In the genomic region with DNA sequence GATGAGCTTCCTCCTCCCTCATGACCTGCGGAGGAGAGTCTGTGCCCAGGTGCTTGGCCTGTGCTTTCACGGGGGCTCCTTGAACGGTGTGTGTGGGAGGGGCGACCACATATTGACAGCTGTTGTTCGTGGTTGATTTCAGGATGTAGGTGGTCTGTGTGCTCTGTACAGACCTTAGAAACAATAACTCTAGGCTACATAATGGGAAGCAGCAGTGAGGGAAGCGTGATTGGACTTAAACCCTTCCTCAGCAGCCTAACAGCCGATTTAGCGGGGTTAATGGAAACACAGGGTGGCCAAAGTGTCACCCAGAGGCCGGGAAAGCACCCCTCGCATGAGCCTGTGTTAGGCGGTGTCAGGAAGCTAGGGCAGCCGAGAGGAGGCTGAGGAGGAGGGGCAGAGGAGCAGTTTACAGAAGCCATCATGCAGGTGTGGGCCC, we compare ENCODE assay signal across 1 cellular context.
TF ChIP-seq lines count a peak whose summit lies in the region.

No MANE protein-coding gene starts in this region.

TF ChIP-seq in GM12878, 131 proteins besides CTCF, POLR2A, EP300 and RAD21 (continued from another document):
- TF ChIP-seq NFXL1 (IDR thresholded peaks at IDR 0.05; ENCODE audit: borderline replicate concordance) (no peak), ZNF274 (IDR thresholded peaks at IDR 0.05; ENCODE audit: insufficient read depth, insufficient read length) (no peak), ZNF622 (IDR thresholded peaks at IDR 0.05) (no peak), GATAD2B (conservative IDR thresholded peaks at IDR 0.05; ENCODE audit: low read depth) (no peak), NFIC (IDR thresholded peaks at IDR 0.05; ENCODE audit: low read depth, low read length) (no peak), BHLHE40 (IDR thresholded peaks at IDR 0.05; ENCODE audit: borderline replicate concordance in 1 of 2, low read depth in 2 of 2, low read length in 1 of 2) (0 out of 4 replicates have a peak, but pooled peaks of 1 of the 2 experiments have one; percentile 19), RB1 (IDR thresholded peaks at IDR 0.05; ENCODE audit: borderline replicate concordance) (no peak), KDM1A (IDR thresholded peaks at IDR 0.05; ENCODE audit: borderline replicate concordance) (no peak), SIN3A (IDR thresholded peaks at IDR 0.05; ENCODE audit: low read depth, low read length) (no peak), IKZF1 (conservative IDR thresholded peaks at IDR 0.05) (peak; percentile 44; the same call in 1 of the 2 replicates), HDGF (IDR thresholded peaks at IDR 0.05) (no peak), RELA (IDR thresholded peaks at IDR 0.05; ENCODE audit: borderline replicate concordance, partially characterized antibody) (peak; percentile 23)
- TF ChIP-seq, protein P1, sequence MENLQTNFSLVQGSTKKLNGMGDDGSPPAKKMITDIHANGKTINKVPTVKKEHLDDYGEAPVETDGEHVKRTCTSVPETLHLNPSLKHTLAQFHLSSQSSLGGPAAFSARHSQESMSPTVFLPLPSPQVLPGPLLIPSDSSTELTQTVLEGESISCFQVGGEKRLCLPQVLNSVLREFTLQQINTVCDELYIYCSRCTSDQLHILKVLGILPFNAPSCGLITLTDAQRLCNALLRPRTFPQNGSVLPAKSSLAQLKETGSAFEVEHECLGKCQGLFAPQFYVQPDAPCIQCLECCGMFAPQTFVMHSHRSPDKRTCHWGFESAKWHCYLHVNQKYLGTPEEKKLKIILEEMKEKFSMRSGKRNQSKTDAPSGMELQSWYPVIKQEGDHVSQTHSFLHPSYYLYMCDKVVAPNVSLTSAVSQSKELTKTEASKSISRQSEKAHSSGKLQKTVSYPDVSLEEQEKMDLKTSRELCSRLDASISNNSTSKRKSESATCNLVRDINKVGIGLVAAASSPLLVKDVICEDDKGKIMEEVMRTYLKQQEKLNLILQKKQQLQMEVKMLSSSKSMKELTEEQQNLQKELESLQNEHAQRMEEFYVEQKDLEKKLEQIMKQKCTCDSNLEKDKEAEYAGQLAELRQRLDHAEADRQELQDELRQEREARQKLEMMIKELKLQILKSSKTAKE (IDR thresholded peaks at IDR 0.05; ENCODE audit: low read depth, poor library complexity, severe bottlenecking), result no peak
- TF ChIP-seq, protein P2, sequence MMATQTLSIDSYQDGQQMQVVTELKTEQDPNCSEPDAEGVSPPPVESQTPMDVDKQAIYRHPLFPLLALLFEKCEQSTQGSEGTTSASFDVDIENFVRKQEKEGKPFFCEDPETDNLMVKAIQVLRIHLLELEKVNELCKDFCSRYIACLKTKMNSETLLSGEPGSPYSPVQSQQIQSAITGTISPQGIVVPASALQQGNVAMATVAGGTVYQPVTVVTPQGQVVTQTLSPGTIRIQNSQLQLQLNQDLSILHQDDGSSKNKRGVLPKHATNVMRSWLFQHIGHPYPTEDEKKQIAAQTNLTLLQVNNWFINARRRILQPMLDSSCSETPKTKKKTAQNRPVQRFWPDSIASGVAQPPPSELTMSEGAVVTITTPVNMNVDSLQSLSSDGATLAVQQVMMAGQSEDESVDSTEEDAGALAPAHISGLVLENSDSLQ (IDR thresholded peaks at IDR 0.05), result peak; percentile 41; the same call in 1 of the 2 replicates
- TF ChIP-seq, protein P3, sequence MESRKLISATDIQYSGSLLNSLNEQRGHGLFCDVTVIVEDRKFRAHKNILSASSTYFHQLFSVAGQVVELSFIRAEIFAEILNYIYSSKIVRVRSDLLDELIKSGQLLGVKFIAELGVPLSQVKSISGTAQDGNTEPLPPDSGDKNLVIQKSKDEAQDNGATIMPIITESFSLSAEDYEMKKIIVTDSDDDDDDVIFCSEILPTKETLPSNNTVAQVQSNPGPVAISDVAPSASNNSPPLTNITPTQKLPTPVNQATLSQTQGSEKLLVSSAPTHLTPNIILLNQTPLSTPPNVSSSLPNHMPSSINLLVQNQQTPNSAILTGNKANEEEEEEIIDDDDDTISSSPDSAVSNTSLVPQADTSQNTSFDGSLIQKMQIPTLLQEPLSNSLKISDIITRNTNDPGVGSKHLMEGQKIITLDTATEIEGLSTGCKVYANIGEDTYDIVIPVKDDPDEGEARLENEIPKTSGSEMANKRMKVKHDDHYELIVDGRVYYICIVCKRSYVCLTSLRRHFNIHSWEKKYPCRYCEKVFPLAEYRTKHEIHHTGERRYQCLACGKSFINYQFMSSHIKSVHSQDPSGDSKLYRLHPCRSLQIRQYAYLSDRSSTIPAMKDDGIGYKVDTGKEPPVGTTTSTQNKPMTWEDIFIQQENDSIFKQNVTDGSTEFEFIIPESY (IDR thresholded peaks at IDR 0.05), result no peak
- TF ChIP-seq, protein P4, sequence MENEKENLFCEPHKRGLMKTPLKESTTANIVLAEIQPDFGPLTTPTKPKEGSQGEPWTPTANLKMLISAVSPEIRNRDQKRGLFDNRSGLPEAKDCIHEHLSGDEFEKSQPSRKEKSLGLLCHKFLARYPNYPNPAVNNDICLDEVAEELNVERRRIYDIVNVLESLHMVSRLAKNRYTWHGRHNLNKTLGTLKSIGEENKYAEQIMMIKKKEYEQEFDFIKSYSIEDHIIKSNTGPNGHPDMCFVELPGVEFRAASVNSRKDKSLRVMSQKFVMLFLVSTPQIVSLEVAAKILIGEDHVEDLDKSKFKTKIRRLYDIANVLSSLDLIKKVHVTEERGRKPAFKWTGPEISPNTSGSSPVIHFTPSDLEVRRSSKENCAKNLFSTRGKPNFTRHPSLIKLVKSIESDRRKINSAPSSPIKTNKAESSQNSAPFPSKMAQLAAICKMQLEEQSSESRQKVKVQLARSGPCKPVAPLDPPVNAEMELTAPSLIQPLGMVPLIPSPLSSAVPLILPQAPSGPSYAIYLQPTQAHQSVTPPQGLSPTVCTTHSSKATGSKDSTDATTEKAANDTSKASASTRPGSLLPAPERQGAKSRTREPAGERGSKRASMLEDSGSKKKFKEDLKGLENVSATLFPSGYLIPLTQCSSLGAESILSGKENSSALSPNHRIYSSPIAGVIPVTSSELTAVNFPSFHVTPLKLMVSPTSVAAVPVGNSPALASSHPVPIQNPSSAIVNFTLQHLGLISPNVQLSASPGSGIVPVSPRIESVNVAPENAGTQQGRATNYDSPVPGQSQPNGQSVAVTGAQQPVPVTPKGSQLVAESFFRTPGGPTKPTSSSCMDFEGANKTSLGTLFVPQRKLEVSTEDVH (IDR thresholded peaks at IDR 0.05; ENCODE audit: low read depth, partially characterized antibody), result no peak
- TF ChIP-seq, protein P5, sequence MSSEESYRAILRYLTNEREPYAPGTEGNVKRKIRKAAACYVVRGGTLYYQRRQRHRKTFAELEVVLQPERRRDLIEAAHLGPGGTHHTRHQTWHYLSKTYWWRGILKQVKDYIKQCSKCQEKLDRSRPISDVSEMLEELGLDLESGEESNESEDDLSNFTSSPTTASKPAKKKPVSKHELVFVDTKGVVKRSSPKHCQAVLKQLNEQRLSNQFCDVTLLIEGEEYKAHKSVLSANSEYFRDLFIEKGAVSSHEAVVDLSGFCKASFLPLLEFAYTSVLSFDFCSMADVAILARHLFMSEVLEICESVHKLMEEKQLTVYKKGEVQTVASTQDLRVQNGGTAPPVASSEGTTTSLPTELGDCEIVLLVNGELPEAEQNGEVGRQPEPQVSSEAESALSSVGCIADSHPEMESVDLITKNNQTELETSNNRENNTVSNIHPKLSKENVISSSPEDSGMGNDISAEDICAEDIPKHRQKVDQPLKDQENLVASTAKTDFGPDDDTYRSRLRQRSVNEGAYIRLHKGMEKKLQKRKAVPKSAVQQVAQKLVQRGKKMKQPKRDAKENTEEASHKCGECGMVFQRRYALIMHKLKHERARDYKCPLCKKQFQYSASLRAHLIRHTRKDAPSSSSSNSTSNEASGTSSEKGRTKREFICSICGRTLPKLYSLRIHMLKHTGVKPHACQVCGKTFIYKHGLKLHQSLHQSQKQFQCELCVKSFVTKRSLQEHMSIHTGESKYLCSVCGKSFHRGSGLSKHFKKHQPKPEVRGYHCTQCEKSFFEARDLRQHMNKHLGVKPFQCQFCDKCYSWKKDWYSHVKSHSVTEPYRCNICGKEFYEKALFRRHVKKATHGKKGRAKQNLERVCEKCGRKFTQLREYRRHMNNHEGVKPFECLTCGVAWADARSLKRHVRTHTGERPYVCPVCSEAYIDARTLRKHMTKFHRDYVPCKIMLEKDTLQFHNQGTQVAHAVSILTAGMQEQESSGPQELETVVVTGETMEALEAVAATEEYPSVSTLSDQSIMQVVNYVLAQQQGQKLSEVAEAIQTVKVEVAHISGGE (CRISPR knock-in tag; IDR thresholded peaks at IDR 0.05), result no peak
- TF ChIP-seq, protein P6, sequence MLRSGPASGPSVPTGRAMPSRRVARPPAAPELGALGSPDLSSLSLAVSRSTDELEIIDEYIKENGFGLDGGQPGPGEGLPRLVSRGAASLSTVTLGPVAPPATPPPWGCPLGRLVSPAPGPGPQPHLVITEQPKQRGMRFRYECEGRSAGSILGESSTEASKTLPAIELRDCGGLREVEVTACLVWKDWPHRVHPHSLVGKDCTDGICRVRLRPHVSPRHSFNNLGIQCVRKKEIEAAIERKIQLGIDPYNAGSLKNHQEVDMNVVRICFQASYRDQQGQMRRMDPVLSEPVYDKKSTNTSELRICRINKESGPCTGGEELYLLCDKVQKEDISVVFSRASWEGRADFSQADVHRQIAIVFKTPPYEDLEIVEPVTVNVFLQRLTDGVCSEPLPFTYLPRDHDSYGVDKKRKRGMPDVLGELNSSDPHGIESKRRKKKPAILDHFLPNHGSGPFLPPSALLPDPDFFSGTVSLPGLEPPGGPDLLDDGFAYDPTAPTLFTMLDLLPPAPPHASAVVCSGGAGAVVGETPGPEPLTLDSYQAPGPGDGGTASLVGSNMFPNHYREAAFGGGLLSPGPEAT (IDR thresholded peaks at IDR 0.05; ENCODE audit: low read depth), result peak; percentile 42; the same call in 1 of the 2 replicates
